Comparison of ENCODE assay signal across 10 cellular contexts in the genomic region with DNA sequence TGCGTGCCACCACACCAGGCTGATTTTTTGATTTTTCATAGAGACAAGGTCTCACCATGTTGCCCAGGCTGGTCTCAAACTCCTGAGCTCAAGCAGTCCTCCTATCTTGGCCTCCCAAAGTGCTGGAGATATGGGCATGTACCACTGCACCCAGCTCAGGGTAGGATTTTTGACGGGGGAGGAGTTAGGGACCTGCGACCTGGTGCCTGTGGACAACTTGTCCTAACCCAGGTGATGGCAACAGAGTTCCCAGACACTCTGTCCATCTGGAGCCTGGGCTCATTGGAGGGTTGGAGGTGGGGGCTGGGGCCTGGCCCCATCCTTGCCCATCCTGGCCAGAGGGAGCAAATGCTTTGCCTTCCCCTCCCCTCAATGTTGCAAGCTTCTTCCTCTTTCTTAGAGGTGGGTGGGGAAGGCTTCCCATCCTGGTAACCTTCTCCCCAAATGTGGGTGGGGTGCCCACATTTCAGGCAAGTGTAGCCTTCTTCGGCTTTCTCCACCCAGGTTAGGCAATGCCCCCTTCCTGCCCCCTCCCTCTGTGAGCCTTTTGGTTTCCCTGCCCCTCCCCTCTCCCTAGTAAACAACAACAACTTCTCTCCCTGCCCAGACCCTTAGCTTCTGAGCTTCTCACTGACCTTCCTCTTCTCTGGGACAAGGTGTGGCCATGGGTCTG. TPM values are rescaled to one million over a fixed set of nuclear protein-coding genes. Genes with fewer than 3 reads are reported as not detected.
DNase-seq lines count a peak whose midpoint lies in the region; ATAC-seq and TF ChIP-seq lines count a peak whose summit lies in the region.
"Had no signal": no experiment of that assay in that cellular context is flagged by ENCODE, and none has a peak within 500 bp of the region (broad histone marks: within the 10 kb centered on the region; RNA-seq: fewer than 3 reads in every experiment).

No MANE protein-coding gene starts in this region.

- H3K4me3 Mint-ChIP-seq in naive thymus-derived CD8-positive, alpha-beta T cell: peak overlapping the region in 7 of 10 donors; percentile 38 to 55 (median 46)

- peaks cover 36 to 88% (median 80%) of the 10 kb centered on the region in 4 donors for H3K4me1 Mint-ChIP-seq in naive thymus-derived CD8-positive, alpha-beta T cell

- H3K27me3 ChIP-seq in heart left ventricle (no peaks in the 10 kb centered on the region), ascending aorta (no peaks in the 10 kb centered on the region)

- intact Hi-C loops in heart left ventricle (cut with DNase I) (no loop called here), left ventricle myocardium superior (cut with micrococcal nuclease) (no loop called here), ascending aorta (cut with DNase I) (no loop called here)

- DNase-seq in heart left ventricle (peak in 2 of 5 donors; percentile 13 to 34), left ventricle myocardium superior (no peak), ascending aorta (ENCODE audit: low spot score in 2 of 2) (no peak), iPS-NIHi7 (ENCODE audit: extremely low spot score) (no peak), NCI-H2196 treated with DMSO at 0.1 percent for 48 hours (lab: John Stamatoyannopoulos, UW; ENCODE audit: unreplicated experiment) (no peak)
- DNase-seq in naive thymus-derived CD8-positive, alpha-beta T cell: no peak
- DNase-seq in activated CD4-positive, CD25-positive, alpha-beta regulatory T cell treated with anti-CD3 and anti-CD28 coated beads, Interleukin-2, amount 50 U/mL, for 72 hours: no peak
- DNase-seq in activated CD8-positive, alpha-beta memory T cell treated with anti-CD3 and anti-CD28 coated beads, Interleukin-2, amount 50 U/mL, for 4 hours: no peak

- H3K4me1 ChIP-seq in heart left ventricle (peaks cover 41 to 100% (median 84%) of the 10 kb centered on the region in 12 donors), ascending aorta (peaks cover 44 to 70% of the 10 kb centered on the region in 2 donors)

- H3K36me3 Mint-ChIP-seq in naive thymus-derived CD8-positive, alpha-beta T cell: peaks cover 0 to 31% (median 1%) of the 10 kb centered on the region in 3 donors

- H3K27ac ChIP-seq in heart left ventricle (peak overlapping the region in 11 of 12 donors; percentile 24 to 98 (median 66)), ascending aorta (peak overlapping the region; percentile 82)

- H3K36me3 ChIP-seq in heart left ventricle: peaks cover 0 to 11% (median 0%) of the 10 kb centered on the region in 9 donors
- no peaks in the 10 kb centered on the region for H3K36me3 ChIP-seq in ascending aorta

- no peaks in the 10 kb centered on the region for H3K9me3 ChIP-seq in heart left ventricle
- H3K9me3 ChIP-seq in ascending aorta: no peaks in the 10 kb centered on the region

- WGBS in heart left ventricle, 4 donors: 73 to 90% (median 84%) methylated on average over 3 to 4 of the region's 4 CpGs

- H3K9me3 Mint-ChIP-seq in naive thymus-derived CD8-positive, alpha-beta T cell: no peaks in the 10 kb centered on the region

- H3K27ac Mint-ChIP-seq in naive thymus-derived CD8-positive, alpha-beta T cell: peak overlapping the region; percentile 66 to 90 (median 76)

- ATAC-seq in heart left ventricle (no peak), left ventricle myocardium superior (no peak)
- ATAC-seq in naive thymus-derived CD8-positive, alpha-beta T cell: no peak
- ATAC-seq: GM12878 had no signal

- no peak for TF ChIP-seq POLR2A in heart left ventricle (IDR thresholded peaks at IDR 0.05)

- H3K4me3 ChIP-seq in heart left ventricle (no peak overlapping the region), ascending aorta (no peak overlapping the region)
- H3K4me3 ChIP-seq: GM12878 had no signal

- H3K27me3 Mint-ChIP-seq in naive thymus-derived CD8-positive, alpha-beta T cell: no peaks in the 10 kb centered on the region

- TF ChIP-seq CTCF in heart left ventricle (IDR thresholded peaks at IDR 0.05) (no peak), ascending aorta (IDR thresholded peaks at IDR 0.05) (no peak)

- POLR2A ChIA-PET in naive thymus-derived CD8-positive, alpha-beta T cell (lab: Charles Lee): interaction anchor here (0.6 to 23.1 kb wide), 4 partner anchors 10 to 161 kb away, joined by 3 to 458 read pairs (median 143); partner anchors contain the start of gene RARA

RNA-seq across cellular contexts. Expression of gene RARA, which starts 24.9 kb away (rescaled TPM):
- total RNA-seq in heart left ventricle (10 to 100 TPM; 14.1 to 41.4 (median 19.4) TPM), left ventricle myocardium superior (18.6 TPM), ascending aorta (77.3 TPM)
- 10 to 100 TPM; 15.5 to 22.0 TPM for polyA plus RNA-seq in heart left ventricle
- 10 to 100 TPM; 39.2 to 39.9 TPM for total RNA-seq in naive thymus-derived CD8-positive, alpha-beta T cell
- 10 to 100 TPM in 1 of 3 donors, 1 to 10 TPM in 2; 7.2 to 12.4 (median 9.0) TPM for polyA plus RNA-seq in naive thymus-derived CD8-positive, alpha-beta T cell

RNA-seq across cellular contexts. Expression of gene GJD3, which starts 30.6 kb away (rescaled TPM):
- total RNA-seq in heart left ventricle (1 to 10 TPM; 1.2 to 8.7 (median 2.2) TPM), left ventricle myocardium superior (1.2 TPM), ascending aorta (not detected)
- under 1 TPM; 0.30 to 0.35 TPM for polyA plus RNA-seq in heart left ventricle
- not detected for total RNA-seq in naive thymus-derived CD8-positive, alpha-beta T cell
- polyA plus RNA-seq in naive thymus-derived CD8-positive, alpha-beta T cell: not detected
- total RNA-seq: GM12878, lower leg skin had no signal

RNA-seq across cellular contexts. Expression of gene CDC6, which starts 46.2 kb away (rescaled TPM):
- total RNA-seq in heart left ventricle (1 to 10 TPM in 2 of 9 donors, under 1 TPM in 7; 0.07 to 9.8 (median 0.69) TPM), left ventricle myocardium superior (0.99 TPM), ascending aorta (1.2 TPM)
- polyA plus RNA-seq in heart left ventricle: 1 to 10 TPM in 1 of 2 donors, under 1 TPM in 1; 0.34 to 2.8 TPM
- 1 to 10 TPM; 1.5 to 1.6 TPM for total RNA-seq in naive thymus-derived CD8-positive, alpha-beta T cell
- under 1 TPM in 1 of 3 donors, not detected in 2; 0.08 TPM for polyA plus RNA-seq in naive thymus-derived CD8-positive, alpha-beta T cell
